ENCODE assay signal across 8 cellular contexts in the genomic region with DNA sequence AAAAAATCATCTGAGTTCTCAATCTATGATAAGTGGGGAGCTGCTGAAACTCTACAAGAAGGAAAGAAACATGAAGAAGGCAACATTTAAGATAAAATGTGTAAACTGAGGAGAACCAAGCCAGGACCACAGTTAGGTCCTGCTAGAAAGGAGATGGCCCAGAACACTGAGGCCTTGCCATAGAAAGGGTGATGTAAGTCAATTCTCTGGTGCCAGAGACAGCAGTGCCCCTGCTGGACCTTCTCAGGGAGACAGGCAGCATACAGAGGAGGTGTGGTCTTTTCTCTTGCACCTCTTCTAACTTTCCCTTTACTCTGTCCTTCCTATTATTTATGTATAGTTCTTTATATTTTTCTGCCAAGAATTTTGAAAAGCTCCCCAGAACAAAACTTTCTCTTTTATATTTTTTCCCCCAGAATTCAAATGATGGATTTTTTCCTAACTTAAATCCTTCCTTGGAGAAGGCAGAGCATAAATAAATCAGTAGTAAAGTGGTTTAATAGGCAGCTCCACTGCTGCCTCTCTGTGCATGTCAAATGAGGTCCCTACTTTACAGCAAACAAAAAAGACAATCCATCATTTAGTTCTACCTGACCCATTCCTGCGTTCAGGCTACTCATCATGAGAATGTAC. TPM values are rescaled to one million over a fixed set of nuclear protein-coding genes. Genes with fewer than 3 reads are reported as not detected.
DNase-seq lines count a peak whose midpoint lies in the region; ATAC-seq and TF ChIP-seq lines count a peak whose summit lies in the region.

No MANE protein-coding gene starts in this region.

- H3K4me3 ChIP-seq in GM12865 (ENCODE audit: low read depth, low read length) (no peak overlapping the region), OCI-LY7 (ENCODE audit: low read depth, low read length, poor library complexity, severe bottlenecking) (no peak overlapping the region), ovary (no peak overlapping the region)

- no peaks in the 10 kb centered on the region for H3K27me3 Mint-ChIP-seq in memory B cell

- H3K4me1 ChIP-seq in OCI-LY7 (ENCODE audit: insufficient read depth, low read length, poor library complexity, severe bottlenecking) (peaks cover 21% of the 10 kb centered on the region), ovary (ENCODE audit: insufficient read depth) (no peaks in the 10 kb centered on the region)

- H2AFZ ChIP-seq in OCI-LY7 (ENCODE audit: low read length): no peak overlapping the region

- no peak overlapping the region for H3K27ac ChIP-seq in OCI-LY7 (ENCODE audit: low read depth, low read length, poor library complexity, severe bottlenecking)
- no peak overlapping the region for H3K27ac ChIP-seq in ovary

- H3K36me3 ChIP-seq in OCI-LY7 (ENCODE audit: insufficient read depth, low read length) (peaks cover 64% of the 10 kb centered on the region), ovary (no peaks in the 10 kb centered on the region)

- H3K4me1 Mint-ChIP-seq in memory B cell: peaks cover 29% of the 10 kb centered on the region

- peak; percentile 62 for ATAC-seq in memory B cell (ENCODE audit: low read depth)
- ATAC-seq in HG02970 (IDR thresholded peaks at IDR 0.05; ENCODE audit: low FRiP score, unreplicated experiment): no peak

- H4K20me1 ChIP-seq in OCI-LY7 (ENCODE audit: insufficient read depth, low read length): 0 out of 2 replicates have a peak, but pooled peaks cover 6% of the 10 kb centered on the region

- no peak for TF ChIP-seq EP300 in ovary (IDR thresholded peaks at IDR 0.05)

- CTCF ChIA-PET in OCI-LY7 (lab: Charles Lee; ENCODE audit: unreplicated experiment): no interaction called here

- no peaks in the 10 kb centered on the region for H3K79me2 ChIP-seq in OCI-LY7 (ENCODE audit: insufficient read depth, low read depth, low read length)

- no peak overlapping the region for H3K4me3 Mint-ChIP-seq in memory B cell

- POLR2A ChIA-PET in OCI-LY7 (lab: Charles Lee): interaction anchor here (1.0 to 1.1 kb wide), 2 partner anchors 8 to 11 kb away, joined by 3 read pairs; no protein-coding TSS in a partner anchor

- no peak overlapping the region for H3K4me2 ChIP-seq in OCI-LY7 (ENCODE audit: low read length)

- H3K9me3 ChIP-seq in OCI-LY7 (ENCODE audit: low read length) (no peaks in the 10 kb centered on the region), ovary (no peaks in the 10 kb centered on the region)

- no peaks in the 10 kb centered on the region for H3K27me3 ChIP-seq in ovary

- H3K9me2 ChIP-seq in OCI-LY7 (ENCODE audit: insufficient read depth, low read length): no peaks in the 10 kb centered on the region

- H3K9me3 Mint-ChIP-seq in memory B cell: no peaks in the 10 kb centered on the region

- peaks cover 5% of the 10 kb centered on the region for H3K36me3 Mint-ChIP-seq in memory B cell

- no peak overlapping the region for H3K27ac Mint-ChIP-seq in memory B cell

- peak; percentile 58 for TF ChIP-seq CTCF in GM12865 (IDR thresholded peaks at IDR 0.05; ENCODE audit: insufficient read depth, low read depth, low read length, missing control alignments)
- peak; percentile 65 for TF ChIP-seq CTCF in OCI-LY7 (conservative IDR thresholded peaks at IDR 0.05; ENCODE audit: low read length)
- no peak for TF ChIP-seq CTCF in ovary (IDR thresholded peaks at IDR 0.05)

- no TSS peak for BruUV-seq in OCI-LY7 (replicated peaks; lab: Mats Ljungman, UMichigan)

- DNase-seq in Ammon's horn (ENCODE audit: low spot score) (peak; percentile 43), GM12865 (ENCODE audit: low read depth) (peak; percentile 67), OCI-LY7 (ENCODE audit: low spot score) (peak; percentile 49), dedifferentiated amniotic fluid mesenchymal stem cell (ENCODE audit: extremely low spot score) (peak; percentile 58), memory B cell (ENCODE audit: low spot score in 2 of 2) (no peak), mucosa of gallbladder (ENCODE audit: low spot score) (no peak), ovary (no peak)

- TF ChIP-seq POLR2A in ovary (IDR thresholded peaks at IDR 0.05): no peak

- 81 to 88% (median 88%) methylated on average over 1 of the region's 1 CpG for WGBS in ovary, 3 donors

- intact Hi-C loops in OCI-LY7 (cut with micrococcal nuclease; ENCODE audit: unreplicated experiment): no loop called here
- intact Hi-C loops in ovary (cut with DNase I): loop anchor here in 1 of 4 donors (5.0 kb wide), 1 partner anchor 115 kb away; no protein-coding TSS in a partner anchor

RNA-seq across cellular contexts. Expression of a gene that starts 9.0 kb away (rescaled TPM):
- 64.9 and 82.1 TPM in 2 replicates for total RNA-seq in OCI-LY7 (2014; rRNA removed; shearing (Covaris generic))
- total RNA-seq in OCI-LY7 (2022) (85.3 and 88.2 TPM in 2 replicates), mucosa of gallbladder (44.3 TPM), ovary (10 to 100 TPM in 6 of 7 donors, 1 to 10 TPM in 1; 9.1 to 65.2 (median 38.0) TPM)
- 10 to 100 TPM; 28.7 to 52.4 TPM for polyA plus RNA-seq in ovary

RNA-seq across cellular contexts. Expression of a gene that starts 44.2 kb away (rescaled TPM):
- not detected in 2 replicates for total RNA-seq in OCI-LY7 (2014; rRNA removed; shearing (Covaris generic))
- total RNA-seq in OCI-LY7 (2022) (not detected in 2 replicates), mucosa of gallbladder (0.26 TPM), ovary (1 to 10 TPM in 1 of 7 donors, under 1 TPM in 4, not detected in 2; 0.24 to 1.1 (median 0.43) TPM)
- polyA plus RNA-seq in ovary: under 1 TPM; 0.11 to 0.22 TPM

Comparison
In these comparisons a context has a peak if more than half of its experiments do, and no peak if none do; other contexts are left out.
1. DNase-seq: peak in Ammon's horn (single experiment), GM12865 (single experiment), OCI-LY7 (single experiment) and dedifferentiated amniotic fluid mesenchymal stem cell (single experiment); none in memory B cell (0 of 2), mucosa of gallbladder (single experiment) and ovary (0 of 5).
2. CTCF ChIP-seq: peak in GM12865 (single experiment) and OCI-LY7 (single experiment); none in ovary (0 of 3).